8 cellular contexts compared by ENCODE assay signal in the genomic region with DNA sequence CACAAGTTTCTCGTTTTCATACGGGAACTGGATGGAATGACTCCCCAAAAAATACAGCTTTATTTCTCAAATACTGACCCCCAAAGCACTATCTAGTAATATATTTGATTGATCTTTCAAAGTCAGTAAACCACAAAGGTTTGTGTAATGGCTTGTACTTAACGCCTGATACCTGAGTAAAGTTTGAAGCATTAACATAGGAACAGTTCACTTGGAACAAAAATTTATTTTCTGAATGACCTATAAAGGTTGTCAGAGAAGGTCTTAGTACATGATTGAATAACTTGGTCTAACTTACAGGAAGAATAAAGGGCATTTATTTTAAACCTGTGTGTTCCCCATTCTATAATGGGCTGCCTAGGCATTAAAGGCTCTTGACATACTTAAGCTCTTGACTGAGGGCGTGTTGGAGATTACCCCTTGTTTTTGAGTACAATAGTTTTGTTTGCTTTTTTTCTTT. TPM values are rescaled to one million over a fixed set of nuclear protein-coding genes. Genes with fewer than 3 reads are reported as not detected.
DNase-seq lines count a peak whose midpoint lies in the region; ATAC-seq, FAIRE-seq and TF ChIP-seq lines count a peak whose summit lies in the region.

No MANE protein-coding gene starts in this region.

- DNase-seq in AG04449 (ENCODE audit: low read depth, low spot score): no peak
- DNase-seq in NB4 (ENCODE audit: low read depth): no peak
- DNase-seq in colonic mucosa: no peak
- no peak for DNase-seq in stimulated activated naive CD8-positive, alpha-beta T cell treated with anti-CD3 and anti-CD28 coated beads, Interleukin-15, Interleukin-2, amounts not matched to agents 100 U/mL and 50 U/mL, for 24 hours
- no peak for DNase-seq in NCI-H2196 treated with DMSO at 0.1 percent for 48 hours (lab: John Stamatoyannopoulos, UW; ENCODE audit: unreplicated experiment)
- DNase-seq in ecto neural progenitor cell (ENCODE audit: low spot score): no peak
- no peak for DNase-seq in small intestine

- H3K4me3 ChIP-seq in AG04449 (ENCODE audit: low read depth, low read length) (peak overlapping the region; percentile 91), NB4 (ENCODE audit: low read depth, low read length) (peak overlapping the region; percentile 23), colonic mucosa (peak overlapping the region; percentile 73), muscle layer of duodenum (ENCODE audit: low read depth in 1 of 2, low read length in 2 of 2) (peak overlapping the region; percentile 89 to 90), small intestine (ENCODE audit: low read depth in 1 of 2, low read length in 2 of 2) (peak overlapping the region in 1 of 2 donors; percentile 55)

- H3K9ac ChIP-seq in colonic mucosa (ENCODE audit: low read depth in 2 of 2, low read length in 2 of 2): peak overlapping the region in 1 of 2 donors; percentile 71

- H3K4me1 ChIP-seq in colonic mucosa (no peaks in the 10 kb centered on the region), muscle layer of duodenum (ENCODE audit: control insufficient read depth in 1 of 2, insufficient read depth in 2 of 2, low read length in 2 of 2) (peaks cover 0 to 4% of the 10 kb centered on the region in 2 donors), small intestine (ENCODE audit: control insufficient read depth in 2 of 2, insufficient read depth in 1 of 2, low read depth in 1 of 2, low read length in 1 of 2) (no peaks in the 10 kb centered on the region)

- peaks cover 3% of the 10 kb centered on the region for H3K27me3 ChIP-seq in colonic mucosa
- no peaks in the 10 kb centered on the region for H3K27me3 ChIP-seq in muscle layer of duodenum (ENCODE audit: low read depth, low read length)
- H3K27me3 ChIP-seq in small intestine (ENCODE audit: control insufficient read depth in 2 of 2, insufficient read depth in 2 of 2, low read length in 2 of 2): peaks cover 0 to 4% of the 10 kb centered on the region in 2 donors

- TF ChIP-seq CTCF in AG04449 (IDR thresholded peaks at IDR 0.05; ENCODE audit: insufficient read depth, low read length, missing control alignments): no peak
- TF ChIP-seq CTCF in NB4 (IDR thresholded peaks at IDR 0.05; ENCODE audit: low read depth, low read length): no peak
- no peak for TF ChIP-seq CTCF in colonic mucosa (IDR thresholded peaks at IDR 0.05)

- intact Hi-C loops in colonic mucosa (cut with DNase I): no loop called here

- CTCF ChIA-PET in AG04449 (lab: Yijun Ruan, JAX): interaction anchor here (0.7 to 1.3 kb wide), 3 partner anchors 24 to 1119 kb away, joined by 3 to 5 read pairs (median 4); no protein-coding TSS in a partner anchor

- ATAC-seq in stimulated activated naive CD8-positive, alpha-beta T cell treated with anti-CD3 and anti-CD28 coated beads, Interleukin-15, Interleukin-2, amounts not matched to agents 100 U/mL and 50 U/mL, for 24 hours: no peak

- WGBS in small intestine, 3 donors: 3 to 10% (median 3%) methylated on average over 4 of the region's 4 CpGs

- no peaks in the 10 kb centered on the region for H3K36me3 ChIP-seq in colonic mucosa
- H3K36me3 ChIP-seq in muscle layer of duodenum (ENCODE audit: control insufficient read depth in 1 of 2, insufficient read depth in 2 of 2, low read length in 2 of 2): no peaks in the 10 kb centered on the region
- no peaks in the 10 kb centered on the region for H3K36me3 ChIP-seq in small intestine (ENCODE audit: control insufficient read depth in 2 of 2, insufficient read depth in 2 of 2, low read length in 2 of 2)

- peak overlapping the region; percentile 15 for H3K27ac ChIP-seq in colonic mucosa
- H3K27ac ChIP-seq in muscle layer of duodenum (ENCODE audit: low read length): peak overlapping the region; percentile 71
- peak overlapping the region in 1 of 2 donors; percentile 88 for H3K27ac ChIP-seq in small intestine (ENCODE audit: low read depth in 1 of 2, low read length in 1 of 2)

- TF ChIP-seq POLR2A in NB4 (IDR thresholded peaks at IDR 0.05; ENCODE audit: extremely low read depth, insufficient read length): no peak

- FAIRE-seq in small intestine (lab: Jason Lieb, UNC): no peak

- POLR2A ChIA-PET in AG04449 (lab: Yijun Ruan, JAX): no interaction called here

- no peaks in the 10 kb centered on the region for H3K9me3 ChIP-seq in colonic mucosa
- H3K9me3 ChIP-seq in muscle layer of duodenum (ENCODE audit: control insufficient read depth in 1 of 2, low read length in 2 of 2): no peaks in the 10 kb centered on the region
- H3K9me3 ChIP-seq in small intestine (ENCODE audit: control insufficient read depth, low read depth): no peaks in the 10 kb centered on the region

RNA-seq across cellular contexts. Expression of a gene that starts 1.4 kb away (rescaled TPM):
- total RNA-seq in colonic mucosa: 1 to 10 TPM in 1 of 2 donors, under 1 TPM in 1; 0.44 to 1.0 TPM
- polyA plus RNA-seq in small intestine: under 1 TPM in 2 of 3 donors, not detected in 1; 0.27 to 0.72 TPM
